In the genomic region with DNA sequence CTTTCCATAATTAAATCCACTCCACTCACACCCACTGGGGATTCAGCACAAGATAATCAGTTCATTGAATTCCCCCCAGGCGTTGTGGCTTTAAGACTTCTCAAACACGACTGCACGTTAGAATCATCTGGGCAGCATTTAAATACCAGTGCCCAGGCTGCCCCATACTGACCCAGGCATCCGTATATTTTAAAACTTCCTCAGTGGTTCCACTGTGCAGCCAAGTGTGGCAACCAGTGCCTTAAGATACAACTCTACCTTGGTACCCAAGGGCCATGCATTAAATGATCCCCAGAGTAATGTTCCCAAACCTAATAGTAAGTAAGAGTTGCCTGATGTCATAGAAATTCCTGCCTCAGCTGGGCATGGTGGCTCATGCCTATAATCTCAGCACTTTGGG, we compare ENCODE assay signal across 1 cellular context.
TF ChIP-seq lines count a peak whose summit lies in the region.

No MANE protein-coding gene starts in this region.

TF ChIP-seq in GM23338, 12 proteins besides CTCF, POLR2A, EP300 and RAD21 (continued from another document):
- TF ChIP-seq, protein P1, sequence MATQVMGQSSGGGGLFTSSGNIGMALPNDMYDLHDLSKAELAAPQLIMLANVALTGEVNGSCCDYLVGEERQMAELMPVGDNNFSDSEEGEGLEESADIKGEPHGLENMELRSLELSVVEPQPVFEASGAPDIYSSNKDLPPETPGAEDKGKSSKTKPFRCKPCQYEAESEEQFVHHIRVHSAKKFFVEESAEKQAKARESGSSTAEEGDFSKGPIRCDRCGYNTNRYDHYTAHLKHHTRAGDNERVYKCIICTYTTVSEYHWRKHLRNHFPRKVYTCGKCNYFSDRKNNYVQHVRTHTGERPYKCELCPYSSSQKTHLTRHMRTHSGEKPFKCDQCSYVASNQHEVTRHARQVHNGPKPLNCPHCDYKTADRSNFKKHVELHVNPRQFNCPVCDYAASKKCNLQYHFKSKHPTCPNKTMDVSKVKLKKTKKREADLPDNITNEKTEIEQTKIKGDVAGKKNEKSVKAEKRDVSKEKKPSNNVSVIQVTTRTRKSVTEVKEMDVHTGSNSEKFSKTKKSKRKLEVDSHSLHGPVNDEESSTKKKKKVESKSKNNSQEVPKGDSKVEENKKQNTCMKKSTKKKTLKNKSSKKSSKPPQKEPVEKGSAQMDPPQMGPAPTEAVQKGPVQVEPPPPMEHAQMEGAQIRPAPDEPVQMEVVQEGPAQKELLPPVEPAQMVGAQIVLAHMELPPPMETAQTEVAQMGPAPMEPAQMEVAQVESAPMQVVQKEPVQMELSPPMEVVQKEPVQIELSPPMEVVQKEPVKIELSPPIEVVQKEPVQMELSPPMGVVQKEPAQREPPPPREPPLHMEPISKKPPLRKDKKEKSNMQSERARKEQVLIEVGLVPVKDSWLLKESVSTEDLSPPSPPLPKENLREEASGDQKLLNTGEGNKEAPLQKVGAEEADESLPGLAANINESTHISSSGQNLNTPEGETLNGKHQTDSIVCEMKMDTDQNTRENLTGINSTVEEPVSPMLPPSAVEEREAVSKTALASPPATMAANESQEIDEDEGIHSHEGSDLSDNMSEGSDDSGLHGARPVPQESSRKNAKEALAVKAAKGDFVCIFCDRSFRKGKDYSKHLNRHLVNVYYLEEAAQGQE (IDR thresholded peaks at IDR 0.05; ENCODE audit: unreplicated experiment) = no peak
- no peak for TF ChIP-seq EZH2 (IDR thresholded peaks at IDR 0.05; ENCODE audit: low read depth, unreplicated experiment)
